In the genomic region with DNA sequence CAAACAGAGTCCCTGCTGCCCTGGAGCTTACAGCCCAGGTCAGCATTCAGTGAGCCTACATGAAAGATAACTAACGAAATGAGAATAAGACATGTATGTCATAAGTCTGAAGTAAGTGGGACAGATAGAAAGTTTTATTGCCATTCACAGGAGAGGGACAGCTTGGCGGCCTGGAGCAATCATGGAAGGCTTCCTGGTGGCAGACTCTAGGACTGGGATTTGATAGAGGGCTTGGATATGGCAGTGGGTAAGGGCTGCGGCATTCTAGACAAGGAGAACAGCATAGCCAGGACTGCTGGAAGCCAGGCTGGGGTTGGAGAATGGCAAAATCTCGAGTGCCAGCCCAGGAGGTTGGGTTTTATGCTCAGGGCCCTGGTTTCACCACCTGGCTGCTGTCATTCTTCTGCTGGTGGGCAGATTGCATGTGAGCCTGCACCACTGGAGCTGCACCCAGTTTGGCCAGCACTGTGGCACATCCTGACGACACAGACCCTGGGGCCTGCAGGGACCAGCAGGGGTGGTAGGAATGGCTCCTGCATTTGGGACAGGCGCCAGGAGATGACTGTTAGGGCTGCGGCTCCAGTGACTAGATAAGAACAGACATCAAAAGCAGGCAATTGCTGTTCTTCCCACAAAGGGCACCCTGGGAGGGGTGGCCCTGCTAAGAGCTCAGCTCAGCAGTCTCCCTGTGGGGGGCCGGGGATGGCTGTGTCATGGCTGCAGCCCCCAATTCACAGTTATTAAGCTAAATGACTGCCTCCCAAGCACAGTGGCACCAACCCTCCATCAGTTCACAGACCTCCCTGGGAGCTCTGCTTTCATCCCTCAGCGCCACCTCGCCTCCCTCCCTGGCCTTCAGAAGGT, we compare ENCODE assay signal across 17 cellular contexts.
A peak's percentile ranks its signal among the peaks of the same experiment; 100 is the strongest.
DNase-seq lines count a peak whose midpoint lies in the region; ATAC-seq, FAIRE-seq and TF ChIP-seq lines count a peak whose summit lies in the region.
"Had no signal": no experiment of that assay in that cellular context is flagged by ENCODE, and none has a peak within 500 bp of the region (broad histone marks: within the 10 kb centered on the region; RNA-seq: fewer than 3 reads in every experiment).

No MANE protein-coding gene starts in this region.

- H3K23me2 ChIP-seq in H9 (ENCODE audit: insufficient read length, low read depth, low read length, poor library complexity, severe bottlenecking) = no peaks in the 10 kb centered on the region

- H3K23ac ChIP-seq in H9 (ENCODE audit: insufficient read length, low read depth, low read length) = no peak overlapping the region

- H2BK12ac ChIP-seq in H9 (ENCODE audit: insufficient read length, low read depth, low read length) = no peak overlapping the region

- no peak overlapping the region for H3K4me3 Mint-ChIP-seq in glutamatergic neuron (ENCODE audit: unreplicated experiment)
- no peak overlapping the region for H3K4me3 Mint-ChIP-seq in activated CD8-positive, alpha-beta memory T cell treated with anti-CD3 and anti-CD28 coated beads, Interleukin-2, amount 10 ng/mL, durations not matched to agents 7 days and 5 days
- no peak overlapping the region for H3K4me3 Mint-ChIP-seq in H9
- H3K4me3 Mint-ChIP-seq: activated CD4-positive, alpha-beta memory T cell treated with anti-CD3 and anti-CD28 coated beads, Interleukin-2, amount 10 ng/mL, durations not matched to agents 7 days and 5 days; activated T-helper 17 cell treated with anti-CD3 and anti-CD28 coated beads, Interleukin-2, amount 50 U/mL, for 72 hours had no signal

- H3K27me3 ChIP-seq in SJSA1 (replicated peaks) (no peaks in the 10 kb centered on the region), H9 (ENCODE audit: insufficient read depth, low read length) (no peaks in the 10 kb centered on the region)
- H3K27me3 ChIP-seq: thyroid gland had no signal

- H3K9ac ChIP-seq in H9 (ENCODE audit: extremely low read depth, insufficient read length, low read length) = no peak overlapping the region

- CTCF ChIA-PET in A549 (lab: Yijun Ruan, JAX) = interaction anchor here (1.2 to 1.7 kb wide), 3 partner anchors 17 to 1002 kb away, joined by 3 to 6 read pairs (median 3); no protein-coding TSS in a partner anchor
- CTCF ChIA-PET in activated CD8-positive, alpha-beta memory T cell treated with anti-CD3 and anti-CD28 coated beads, Interleukin-2, amount 10 ng/mL, durations not matched to agents 7 days and 5 days (lab: Charles Lee) = no interaction called here

- H2BK20ac ChIP-seq in H9 (ENCODE audit: low read depth, low read length, poor library complexity, severe bottlenecking) = no peak overlapping the region

- no peak overlapping the region for H2BK5ac ChIP-seq in H9 (ENCODE audit: insufficient read length, low read length)

- no peak overlapping the region for H3K18ac ChIP-seq in H9 (ENCODE audit: insufficient read length, low read depth, low read length)

- no peak overlapping the region for H2BK15ac ChIP-seq in H9 (ENCODE audit: low read depth, low read length)

- no peak overlapping the region for H3T11ph ChIP-seq in H9 (ENCODE audit: low read length)

- no peak for FAIRE-seq in A549 (lab: Jason Lieb, UNC)
- no peak for FAIRE-seq in H54 (lab: Jason Lieb, UNC)

- H4K8ac ChIP-seq in H9 (replicated peaks; ENCODE audit: insufficient read length, low read depth, low read length) = no peak overlapping the region

- WGBS in A549 (ENCODE audit: missing lambda C conversion rate) = 73% methylated on average over 10 of the region's 10 CpGs
- WGBS in H9 (ENCODE audit: extremely low coverage, insufficient read length, low lambda C conversion rate) = no CpG with 5 or more reads among the region's 10 CpGs

- H3K4me1 ChIP-seq in A549 = peaks cover 14% of the 10 kb centered on the region; the same call in 2 of the 3 replicates
- H3K4me1 ChIP-seq in SJSA1 (replicated peaks) = peaks cover 45% of the 10 kb centered on the region
- H3K4me1 ChIP-seq in H9 (ENCODE audit: insufficient read depth, low read length) = no peaks in the 10 kb centered on the region
- H3K4me1 ChIP-seq: prostate gland, thyroid gland had no signal

- POLR2A ChIA-PET in A549 (lab: Yijun Ruan, JAX) = no interaction called here

- H3K36me3 Mint-ChIP-seq in glutamatergic neuron (ENCODE audit: unreplicated experiment) (no peaks in the 10 kb centered on the region), H9 (ENCODE audit: insufficient read depth in 1 of 3, low read depth in 3 of 3) (peaks cover 0 to 8% (median 5%) of the 10 kb centered on the region in 3 experiments; a peak in 4 of 7 replicates)
- H3K36me3 Mint-ChIP-seq in activated CD8-positive, alpha-beta memory T cell treated with anti-CD3 and anti-CD28 coated beads, Interleukin-2, amount 10 ng/mL, durations not matched to agents 7 days and 5 days = no peaks in the 10 kb centered on the region

- no peak overlapping the region for H3K56ac ChIP-seq in H9 (ENCODE audit: insufficient read length, low read depth, low read length)

- H3K4ac ChIP-seq in H9 (ENCODE audit: low read depth, low read length) = no peak overlapping the region

- no peaks in the 10 kb centered on the region for H3K79me1 ChIP-seq in H9 (ENCODE audit: insufficient read depth, low read depth, low read length, poor library complexity, severe bottlenecking)

- no peak for TF ChIP-seq POLR2A in A549 (IDR thresholded peaks at IDR 0.05; ENCODE audit: low read length)
- 0 out of 2 replicates have a peak, but pooled peaks have one; percentile 11 for TF ChIP-seq POLR2A in H54 (IDR thresholded peaks at IDR 0.05; ENCODE audit: low read depth, low read length)

- H3K9me3 Mint-ChIP-seq in glutamatergic neuron (ENCODE audit: unreplicated experiment) (no peaks in the 10 kb centered on the region), H9 (peaks cover 16 to 17% of the 10 kb centered on the region in 2 experiments)
- H3K9me3 Mint-ChIP-seq in activated CD8-positive, alpha-beta memory T cell treated with anti-CD3 and anti-CD28 coated beads, Interleukin-2, amount 10 ng/mL, durations not matched to agents 7 days and 5 days (ENCODE audit: low read depth) = peaks cover 3% of the 10 kb centered on the region
- H3K9me3 Mint-ChIP-seq: activated CD4-positive, alpha-beta memory T cell treated with anti-CD3 and anti-CD28 coated beads, Interleukin-2, amount 10 ng/mL, durations not matched to agents 7 days and 5 days had no signal

- H2BK120ac ChIP-seq in H9 (ENCODE audit: low read depth, low read length, poor library complexity, severe bottlenecking) = no peak overlapping the region

- H3K79me2 ChIP-seq in H9 (ENCODE audit: insufficient read depth, low read length) = no peaks in the 10 kb centered on the region

- no peak overlapping the region; the same call in 1 of the 2 replicates for H3K14ac ChIP-seq in H9 (ENCODE audit: insufficient read depth, low read length)

- no peak overlapping the region for H2AK5ac ChIP-seq in H9 (ENCODE audit: insufficient read length, low read length)

- no peak for TF ChIP-seq EP300 in A549 (IDR thresholded peaks at IDR 0.05)

- no peaks in the 10 kb centered on the region for H4K20me1 ChIP-seq in H9 (ENCODE audit: control insufficient read depth, insufficient read depth, insufficient read length)

- H3K4me3 ChIP-seq in A549 (no peak overlapping the region), SJSA1 (no peak overlapping the region), epithelial cell of esophagus (ENCODE audit: low read length) (no peak overlapping the region)
- H3K4me3 ChIP-seq: prostate gland, thyroid gland had no signal

- DNase-seq in A549 (ENCODE audit: low read depth in 1 of 2, low spot score in 1 of 2) = no peak
- DNase-seq in H54 (ENCODE audit: insufficient read length, low spot score) = peak; percentile 33
- peak; percentile 87 to 90 for DNase-seq in SJSA1 (ENCODE audit: low read depth in 1 of 2, low spot score in 2 of 2)
- peak; percentile 66 for DNase-seq in epithelial cell of esophagus (ENCODE audit: low read depth)
- no peak for DNase-seq in glutamatergic neuron
- no peak for DNase-seq in activated CD8-positive, alpha-beta memory T cell treated with anti-CD3 and anti-CD28 coated beads, Interleukin-2, amount 10 ng/mL, durations not matched to agents 7 days and 5 days
- DNase-seq in H9 = no peak
- DNase-seq in activated CD4-positive, CD25-positive, alpha-beta regulatory T cell treated with anti-CD3 and anti-CD28 coated beads, Interleukin-2, amount 50 U/mL, for 72 hours = no peak
- DNase-seq: activated CD4-positive, alpha-beta memory T cell treated with anti-CD3 and anti-CD28 coated beads, Interleukin-2, amount 10 ng/mL, durations not matched to agents 7 days and 5 days; effector CD4-positive, alpha-beta T cell; NCI-H1092 treated with DMSO at 0.1 percent for 48 hours; NCI-H524 treated with DMSO at 0.1 percent for 48 hours; T-helper 9 cell; thyroid gland had no signal

- TF ChIP-seq RAD21 in A549 (conservative IDR thresholded peaks at IDR 0.05 in 1 of 2, IDR thresholded peaks at IDR 0.05 in 1 of 2) = no peak

- H3K27me3 Mint-ChIP-seq in glutamatergic neuron (ENCODE audit: unreplicated experiment) (no peaks in the 10 kb centered on the region), H9 (ENCODE audit: low read depth) (peaks cover 6% of the 10 kb centered on the region)
- H3K27me3 Mint-ChIP-seq in activated CD8-positive, alpha-beta memory T cell treated with anti-CD3 and anti-CD28 coated beads, Interleukin-2, amount 10 ng/mL, durations not matched to agents 7 days and 5 days = no peaks in the 10 kb centered on the region

- H3K27ac Mint-ChIP-seq in glutamatergic neuron (ENCODE audit: unreplicated experiment) (no peak overlapping the region), H9 (no peak overlapping the region)
- no peak overlapping the region for H3K27ac Mint-ChIP-seq in activated CD8-positive, alpha-beta memory T cell treated with anti-CD3 and anti-CD28 coated beads, Interleukin-2, amount 10 ng/mL, durations not matched to agents 7 days and 5 days
- H3K27ac Mint-ChIP-seq: activated CD4-positive, alpha-beta memory T cell treated with anti-CD3 and anti-CD28 coated beads, Interleukin-2, amount 10 ng/mL, durations not matched to agents 7 days and 5 days; activated T-helper 17 cell treated with anti-CD3 and anti-CD28 coated beads, Interleukin-2, amount 50 U/mL, for 72 hours had no signal

- no peak overlapping the region for H4K5ac ChIP-seq in H9 (ENCODE audit: insufficient read length, low read depth, low read length)

- no peak overlapping the region for H2AFZ ChIP-seq in H9 (ENCODE audit: low read length)

- H4K91ac ChIP-seq in H9 (ENCODE audit: insufficient read length, low read depth, low read length) = no peak overlapping the region

- TF ChIP-seq CTCF in A549 (IDR thresholded peaks at IDR 0.05) (no peak), epithelial cell of esophagus (IDR thresholded peaks at IDR 0.05; ENCODE audit: insufficient read depth, low read depth, low read length, missing control alignments) (no peak), glutamatergic neuron (IDR thresholded peaks at IDR 0.05; ENCODE audit: partially characterized antibody, unreplicated experiment) (no peak), H9 (conservative IDR thresholded peaks at IDR 0.05) (no peak)

- H3K36me3 ChIP-seq in SJSA1 = no peaks in the 10 kb centered on the region
- H3K36me3 ChIP-seq: prostate gland, thyroid gland had no signal

- ATAC-seq in A549 = no peak; a peak in 1 of 6 replicates
- no peak for ATAC-seq in activated CD8-positive, alpha-beta memory T cell treated with anti-CD3 and anti-CD28 coated beads, Interleukin-2, amount 10 ng/mL, durations not matched to agents 7 days and 5 days
- ATAC-seq: activated T-helper 17 cell treated with anti-CD3 and anti-CD28 coated beads, Interleukin-2, amount 50 U/mL, for 72 hours had no signal

- H3K9me3 ChIP-seq in A549 (peaks cover 12% of the 10 kb centered on the region; the same call in 2 of the 3 replicates), SJSA1 (replicated peaks) (peaks cover 6% of the 10 kb centered on the region; the same call in 1 of the 2 replicates), H9 (ENCODE audit: control insufficient read depth, low read depth, low read length) (no peaks in the 10 kb centered on the region)
- H3K9me3 ChIP-seq: prostate gland, thyroid gland had no signal

- peak overlapping the region in 1 of 2 experiments; percentile 56; a peak in 3 of 6 replicates for H3K27ac ChIP-seq in A549
- H3K27ac ChIP-seq in SJSA1 = peak overlapping the region; percentile 82
- H3K27ac ChIP-seq in H9 (ENCODE audit: insufficient read length, low read depth, low read length) = no peak overlapping the region
- H3K27ac ChIP-seq: prostate gland, RWPE1, thyroid gland had no signal

- H3K4me1 Mint-ChIP-seq in glutamatergic neuron (ENCODE audit: low read depth, unreplicated experiment) (no peaks in the 10 kb centered on the region), H9 (peaks cover 3 to 6% of the 10 kb centered on the region in 2 experiments; a peak in 2 of 4 replicates)
- H3K4me1 Mint-ChIP-seq in activated CD8-positive, alpha-beta memory T cell treated with anti-CD3 and anti-CD28 coated beads, Interleukin-2, amount 10 ng/mL, durations not matched to agents 7 days and 5 days = no peaks in the 10 kb centered on the region
- H3K4me1 Mint-ChIP-seq: activated CD4-positive, alpha-beta memory T cell treated with anti-CD3 and anti-CD28 coated beads, Interleukin-2, amount 10 ng/mL, durations not matched to agents 7 days and 5 days; activated T-helper 17 cell treated with anti-CD3 and anti-CD28 coated beads, Interleukin-2, amount 50 U/mL, for 72 hours had no signal

- no peak overlapping the region for H3K4me2 ChIP-seq in A549
- no peak overlapping the region for H3K4me2 ChIP-seq in H9 (ENCODE audit: insufficient read depth, insufficient read length, low read length)

Comparison
In these comparisons a context has a peak if more than half of its experiments do, and no peak if none do; other contexts are left out.
1. DNase-seq: peak in H54 (single experiment), SJSA1 (2 of 2) and epithelial cell of esophagus (single experiment); none in A549 (0 of 2), glutamatergic neuron (single experiment), activated CD8-positive, alpha-beta memory T cell treated with anti-CD3 and anti-CD28 coated beads, Interleukin-2, amount 10 ng/mL, durations not matched to agents 7 days and 5 days (single experiment), H9 (single experiment) and activated CD4-positive, CD25-positive, alpha-beta regulatory T cell treated with anti-CD3 and anti-CD28 coated beads, Interleukin-2, amount 50 U/mL, for 72 hours (single experiment).